Comparison of ENCODE assay signal across 1 cellular context in the genomic region with DNA sequence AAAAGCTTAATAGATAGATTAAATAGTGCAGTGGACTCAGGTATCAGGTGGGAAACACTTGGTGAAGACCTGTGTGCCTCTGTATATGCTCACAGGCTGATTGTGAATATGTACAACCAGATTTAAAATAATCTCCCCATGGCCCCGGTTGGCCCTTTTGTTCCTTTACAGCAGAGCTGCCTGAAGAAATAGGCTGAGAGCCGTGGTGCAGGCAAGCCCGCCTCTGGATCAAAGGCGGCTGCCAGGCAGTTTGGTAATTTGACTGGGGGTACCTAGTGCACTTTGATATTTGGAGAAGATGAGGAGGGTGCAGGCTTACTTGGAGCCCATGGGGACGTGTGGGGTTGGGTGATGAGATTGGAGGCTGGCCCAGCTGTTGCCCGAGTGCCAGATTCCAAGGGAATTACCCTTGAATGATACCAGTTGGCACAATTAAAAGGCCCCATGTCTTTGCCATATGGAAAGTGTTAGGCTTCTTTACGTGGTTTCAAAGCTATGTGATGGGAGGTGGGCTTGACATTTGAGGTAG.
TF ChIP-seq lines count a peak whose summit lies in the region.

No MANE protein-coding gene starts in this region.

TF ChIP-seq in HepG2, 621 proteins besides CTCF, POLR2A, EP300 and RAD21 (continued from another document and continues in another):
- TF ChIP-seq, protein P1, sequence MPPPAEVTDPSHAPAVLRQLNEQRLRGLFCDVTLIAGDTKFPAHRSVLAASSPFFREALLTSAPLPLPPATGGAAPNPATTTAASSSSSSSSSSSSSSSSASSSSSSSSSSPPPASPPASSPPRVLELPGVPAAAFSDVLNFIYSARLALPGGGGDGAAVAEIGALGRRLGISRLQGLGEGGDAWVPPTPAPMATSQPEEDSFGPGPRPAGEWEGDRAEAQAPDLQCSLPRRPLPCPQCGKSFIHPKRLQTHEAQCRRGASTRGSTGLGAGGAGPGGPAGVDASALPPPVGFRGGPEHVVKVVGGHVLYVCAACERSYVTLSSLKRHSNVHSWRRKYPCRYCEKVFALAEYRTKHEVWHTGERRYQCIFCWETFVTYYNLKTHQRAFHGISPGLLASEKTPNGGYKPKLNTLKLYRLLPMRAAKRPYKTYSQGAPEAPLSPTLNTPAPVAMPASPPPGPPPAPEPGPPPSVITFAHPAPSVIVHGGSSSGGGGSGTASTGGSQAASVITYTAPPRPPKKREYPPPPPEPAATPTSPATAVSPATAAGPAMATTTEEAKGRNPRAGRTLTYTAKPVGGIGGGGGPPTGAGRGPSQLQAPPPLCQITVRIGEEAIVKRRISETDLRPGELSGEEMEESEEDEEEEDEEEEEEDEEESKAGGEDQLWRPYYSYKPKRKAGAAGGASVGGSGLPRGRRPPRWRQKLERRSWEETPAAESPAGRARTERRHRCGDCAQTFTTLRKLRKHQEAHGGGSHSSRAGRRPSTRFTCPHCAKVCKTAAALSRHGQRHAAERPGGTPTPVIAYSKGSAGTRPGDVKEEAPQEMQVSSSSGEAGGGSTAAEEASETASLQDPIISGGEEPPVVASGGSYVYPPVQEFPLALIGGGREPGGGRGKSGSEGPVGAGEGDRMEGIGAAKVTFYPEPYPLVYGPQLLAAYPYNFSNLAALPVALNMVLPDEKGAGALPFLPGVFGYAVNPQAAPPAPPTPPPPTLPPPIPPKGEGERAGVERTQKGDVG (CRISPR knock-in tag; IDR thresholded peaks at IDR 0.05; ENCODE audit: borderline replicate concordance), result no peak
- TF ChIP-seq, protein P2, sequence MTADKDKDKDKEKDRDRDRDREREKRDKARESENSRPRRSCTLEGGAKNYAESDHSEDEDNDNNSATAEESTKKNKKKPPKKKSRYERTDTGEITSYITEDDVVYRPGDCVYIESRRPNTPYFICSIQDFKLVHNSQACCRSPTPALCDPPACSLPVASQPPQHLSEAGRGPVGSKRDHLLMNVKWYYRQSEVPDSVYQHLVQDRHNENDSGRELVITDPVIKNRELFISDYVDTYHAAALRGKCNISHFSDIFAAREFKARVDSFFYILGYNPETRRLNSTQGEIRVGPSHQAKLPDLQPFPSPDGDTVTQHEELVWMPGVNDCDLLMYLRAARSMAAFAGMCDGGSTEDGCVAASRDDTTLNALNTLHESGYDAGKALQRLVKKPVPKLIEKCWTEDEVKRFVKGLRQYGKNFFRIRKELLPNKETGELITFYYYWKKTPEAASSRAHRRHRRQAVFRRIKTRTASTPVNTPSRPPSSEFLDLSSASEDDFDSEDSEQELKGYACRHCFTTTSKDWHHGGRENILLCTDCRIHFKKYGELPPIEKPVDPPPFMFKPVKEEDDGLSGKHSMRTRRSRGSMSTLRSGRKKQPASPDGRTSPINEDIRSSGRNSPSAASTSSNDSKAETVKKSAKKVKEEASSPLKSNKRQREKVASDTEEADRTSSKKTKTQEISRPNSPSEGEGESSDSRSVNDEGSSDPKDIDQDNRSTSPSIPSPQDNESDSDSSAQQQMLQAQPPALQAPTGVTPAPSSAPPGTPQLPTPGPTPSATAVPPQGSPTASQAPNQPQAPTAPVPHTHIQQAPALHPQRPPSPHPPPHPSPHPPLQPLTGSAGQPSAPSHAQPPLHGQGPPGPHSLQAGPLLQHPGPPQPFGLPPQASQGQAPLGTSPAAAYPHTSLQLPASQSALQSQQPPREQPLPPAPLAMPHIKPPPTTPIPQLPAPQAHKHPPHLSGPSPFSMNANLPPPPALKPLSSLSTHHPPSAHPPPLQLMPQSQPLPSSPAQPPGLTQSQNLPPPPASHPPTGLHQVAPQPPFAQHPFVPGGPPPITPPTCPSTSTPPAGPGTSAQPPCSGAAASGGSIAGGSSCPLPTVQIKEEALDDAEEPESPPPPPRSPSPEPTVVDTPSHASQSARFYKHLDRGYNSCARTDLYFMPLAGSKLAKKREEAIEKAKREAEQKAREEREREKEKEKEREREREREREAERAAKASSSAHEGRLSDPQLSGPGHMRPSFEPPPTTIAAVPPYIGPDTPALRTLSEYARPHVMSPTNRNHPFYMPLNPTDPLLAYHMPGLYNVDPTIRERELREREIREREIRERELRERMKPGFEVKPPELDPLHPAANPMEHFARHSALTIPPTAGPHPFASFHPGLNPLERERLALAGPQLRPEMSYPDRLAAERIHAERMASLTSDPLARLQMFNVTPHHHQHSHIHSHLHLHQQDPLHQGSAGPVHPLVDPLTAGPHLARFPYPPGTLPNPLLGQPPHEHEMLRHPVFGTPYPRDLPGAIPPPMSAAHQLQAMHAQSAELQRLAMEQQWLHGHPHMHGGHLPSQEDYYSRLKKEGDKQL (CRISPR knock-in tag; IDR thresholded peaks at IDR 0.05; ENCODE audit: low read depth), result no peak
- TF ChIP-seq IRF1 (CRISPR knock-in tag; IDR thresholded peaks at IDR 0.05; ENCODE audit: low read depth), result no peak
- TF ChIP-seq DMAP1 (CRISPR knock-in tag; IDR thresholded peaks at IDR 0.05), result no peak
- no peak for TF ChIP-seq ZNF691 (CRISPR knock-in tag; IDR thresholded peaks at IDR 0.05; ENCODE audit: borderline replicate concordance, low read depth)
- TF ChIP-seq PAWR (CRISPR knock-in tag; IDR thresholded peaks at IDR 0.05; ENCODE audit: borderline replicate concordance), result no peak
- TF ChIP-seq ZNF747 (CRISPR knock-in tag; IDR thresholded peaks at IDR 0.05; ENCODE audit: borderline replicate concordance), result no peak
- no peak for TF ChIP-seq SIN3A (IDR thresholded peaks at IDR 0.05; ENCODE audit: borderline replicate concordance, low read depth, low read length)
- TF ChIP-seq ZNF569 (CRISPR knock-in tag; IDR thresholded peaks at IDR 0.05; ENCODE audit: borderline replicate concordance), result no peak
- TF ChIP-seq ZGPAT (CRISPR knock-in tag; IDR thresholded peaks at IDR 0.05), result no peak
- TF ChIP-seq KDM6A (CRISPR knock-in tag; IDR thresholded peaks at IDR 0.05; ENCODE audit: low read depth), result no peak
- TF ChIP-seq ZNF496 (CRISPR knock-in tag; IDR thresholded peaks at IDR 0.05; ENCODE audit: insufficient replicate concordance), result no peak
- TF ChIP-seq MAF1 (CRISPR knock-in tag; IDR thresholded peaks at IDR 0.05; ENCODE audit: borderline replicate concordance), result no peak
- TF ChIP-seq ZFP36L2 (CRISPR knock-in tag; IDR thresholded peaks at IDR 0.05), result no peak
- TF ChIP-seq MYC (CRISPR knock-in tag; IDR thresholded peaks at IDR 0.05; ENCODE audit: borderline replicate concordance), result no peak
- 0 out of 2 replicates have a peak, but pooled peaks have one; percentile 26 for TF ChIP-seq TARDBP (CRISPR knock-in tag; IDR thresholded peaks at IDR 0.05)
- no peak for TF ChIP-seq SP5 (CRISPR knock-in tag; IDR thresholded peaks at IDR 0.05; ENCODE audit: borderline replicate concordance, low read depth)
- TF ChIP-seq HOMEZ (CRISPR knock-in tag; IDR thresholded peaks at IDR 0.05; ENCODE audit: low read depth), result no peak
- no peak for TF ChIP-seq MAFK (conservative IDR thresholded peaks at IDR 0.05 in 1 of 2, IDR thresholded peaks at IDR 0.05 in 1 of 2; ENCODE audit: low read length in 2 of 2)
- no peak for TF ChIP-seq ZNF367 (CRISPR knock-in tag; IDR thresholded peaks at IDR 0.05; ENCODE audit: borderline replicate concordance)
- TF ChIP-seq ZNF556 (CRISPR knock-in tag; IDR thresholded peaks at IDR 0.05; ENCODE audit: borderline replicate concordance), result no peak
- no peak for TF ChIP-seq HCFC1 (IDR thresholded peaks at IDR 0.05; ENCODE audit: low read depth, low read length)
- TF ChIP-seq, protein P3, sequence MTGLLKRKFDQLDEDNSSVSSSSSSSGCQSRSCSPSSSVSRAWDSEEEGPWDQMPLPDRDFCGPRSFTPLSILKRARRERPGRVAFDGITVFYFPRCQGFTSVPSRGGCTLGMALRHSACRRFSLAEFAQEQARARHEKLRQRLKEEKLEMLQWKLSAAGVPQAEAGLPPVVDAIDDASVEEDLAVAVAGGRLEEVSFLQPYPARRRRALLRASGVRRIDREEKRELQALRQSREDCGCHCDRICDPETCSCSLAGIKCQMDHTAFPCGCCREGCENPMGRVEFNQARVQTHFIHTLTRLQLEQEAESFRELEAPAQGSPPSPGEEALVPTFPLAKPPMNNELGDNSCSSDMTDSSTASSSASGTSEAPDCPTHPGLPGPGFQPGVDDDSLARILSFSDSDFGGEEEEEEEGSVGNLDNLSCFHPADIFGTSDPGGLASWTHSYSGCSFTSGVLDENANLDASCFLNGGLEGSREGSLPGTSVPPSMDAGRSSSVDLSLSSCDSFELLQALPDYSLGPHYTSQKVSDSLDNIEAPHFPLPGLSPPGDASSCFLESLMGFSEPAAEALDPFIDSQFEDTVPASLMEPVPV (CRISPR knock-in tag; IDR thresholded peaks at IDR 0.05), result no peak
- TF ChIP-seq ZNF326 (CRISPR knock-in tag; IDR thresholded peaks at IDR 0.05; ENCODE audit: borderline replicate concordance), result no peak
- no peak for TF ChIP-seq RELA (CRISPR knock-in tag; IDR thresholded peaks at IDR 0.05)
- no peak for TF ChIP-seq ADNP (CRISPR knock-in tag; IDR thresholded peaks at IDR 0.05)
- no peak for TF ChIP-seq AKAP8 (CRISPR knock-in tag; IDR thresholded peaks at IDR 0.05)
- no peak for TF ChIP-seq ZNF138 (CRISPR knock-in tag; IDR thresholded peaks at IDR 0.05; ENCODE audit: low read depth)
- no peak for TF ChIP-seq KLF13 (CRISPR knock-in tag; IDR thresholded peaks at IDR 0.05)
- TF ChIP-seq KDM4B (CRISPR knock-in tag; IDR thresholded peaks at IDR 0.05), result no peak
- TF ChIP-seq RBFOX2 (IDR thresholded peaks at IDR 0.05; ENCODE audit: low read depth, low read length), result peak; percentile 73; the same call in 1 of the 2 replicates
- peak; percentile 62 for TF ChIP-seq POLR2G (IDR thresholded peaks at IDR 0.05; ENCODE audit: low read depth, low read length)
- TF ChIP-seq, protein P4, sequence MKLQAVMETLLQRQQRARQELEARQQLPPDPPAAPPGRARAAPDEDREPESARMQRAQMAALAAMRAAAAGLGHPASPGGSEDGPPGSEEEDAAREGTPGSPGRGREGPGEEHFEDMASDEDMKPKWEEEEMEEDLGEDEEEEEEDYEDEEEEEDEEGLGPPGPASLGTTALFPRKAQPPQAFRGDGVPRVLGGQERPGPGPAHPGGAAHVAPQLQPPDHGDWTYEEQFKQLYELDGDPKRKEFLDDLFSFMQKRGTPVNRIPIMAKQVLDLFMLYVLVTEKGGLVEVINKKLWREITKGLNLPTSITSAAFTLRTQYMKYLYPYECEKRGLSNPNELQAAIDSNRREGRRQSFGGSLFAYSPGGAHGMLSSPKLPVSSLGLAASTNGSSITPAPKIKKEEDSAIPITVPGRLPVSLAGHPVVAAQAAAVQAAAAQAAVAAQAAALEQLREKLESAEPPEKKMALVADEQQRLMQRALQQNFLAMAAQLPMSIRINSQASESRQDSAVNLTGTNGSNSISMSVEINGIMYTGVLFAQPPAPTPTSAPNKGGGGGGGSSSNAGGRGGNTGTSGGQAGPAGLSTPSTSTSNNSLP (IDR thresholded peaks at IDR 0.05; ENCODE audit: low read depth, low read length), result no peak
- 0 out of 2 replicates have a peak, but pooled peaks have one; percentile 31 for TF ChIP-seq REPIN1 (CRISPR knock-in tag; IDR thresholded peaks at IDR 0.05; ENCODE audit: borderline replicate concordance, low read depth)
- no peak for TF ChIP-seq CBX5 (CRISPR knock-in tag; IDR thresholded peaks at IDR 0.05; ENCODE audit: borderline replicate concordance)
- TF ChIP-seq, protein P5, sequence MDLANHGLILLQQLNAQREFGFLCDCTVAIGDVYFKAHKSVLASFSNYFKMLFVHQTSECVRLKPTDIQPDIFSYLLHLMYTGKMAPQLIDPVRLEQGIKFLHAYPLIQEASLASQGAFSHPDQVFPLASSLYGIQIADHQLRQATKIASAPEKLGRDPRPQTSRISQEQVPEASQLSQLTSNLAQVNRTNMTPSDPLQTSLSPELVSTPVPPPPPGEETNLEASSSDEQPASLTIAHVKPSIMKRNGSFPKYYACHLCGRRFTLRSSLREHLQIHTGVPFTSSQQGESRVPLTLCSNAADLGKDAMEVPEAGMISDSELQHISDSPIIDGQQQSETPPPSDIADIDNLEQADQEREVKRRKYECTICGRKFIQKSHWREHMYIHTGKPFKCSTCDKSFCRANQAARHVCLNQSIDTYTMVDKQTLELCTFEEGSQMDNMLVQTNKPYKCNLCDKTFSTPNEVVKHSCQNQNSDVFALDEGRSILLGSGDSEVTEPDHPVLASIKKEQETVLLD (CRISPR knock-in tag; IDR thresholded peaks at IDR 0.05; ENCODE audit: low read depth), result no peak
- peak; percentile 26 for TF ChIP-seq RBM22 (optimal IDR thresholded peaks at IDR 0.05; ENCODE audit: low read length)
- TF ChIP-seq POLR2AphosphoS5 (IDR thresholded peaks at IDR 0.05; ENCODE audit: low read depth, low read length), result no peak
- TF ChIP-seq ZNF441 (CRISPR knock-in tag; IDR thresholded peaks at IDR 0.05; ENCODE audit: borderline replicate concordance), result no peak
- TF ChIP-seq MZF1 (CRISPR knock-in tag; IDR thresholded peaks at IDR 0.05; ENCODE audit: borderline replicate concordance), result no peak
- no peak for TF ChIP-seq ZNF746 (CRISPR knock-in tag; IDR thresholded peaks at IDR 0.05)
- TF ChIP-seq ZC3H13 (CRISPR knock-in tag; IDR thresholded peaks at IDR 0.05), result no peak
- no peak for TF ChIP-seq NFKB2 (CRISPR knock-in tag; IDR thresholded peaks at IDR 0.05; ENCODE audit: borderline replicate concordance)
- no peak for TF ChIP-seq TGIF2 (CRISPR knock-in tag; IDR thresholded peaks at IDR 0.05)
